In the genomic region with DNA sequence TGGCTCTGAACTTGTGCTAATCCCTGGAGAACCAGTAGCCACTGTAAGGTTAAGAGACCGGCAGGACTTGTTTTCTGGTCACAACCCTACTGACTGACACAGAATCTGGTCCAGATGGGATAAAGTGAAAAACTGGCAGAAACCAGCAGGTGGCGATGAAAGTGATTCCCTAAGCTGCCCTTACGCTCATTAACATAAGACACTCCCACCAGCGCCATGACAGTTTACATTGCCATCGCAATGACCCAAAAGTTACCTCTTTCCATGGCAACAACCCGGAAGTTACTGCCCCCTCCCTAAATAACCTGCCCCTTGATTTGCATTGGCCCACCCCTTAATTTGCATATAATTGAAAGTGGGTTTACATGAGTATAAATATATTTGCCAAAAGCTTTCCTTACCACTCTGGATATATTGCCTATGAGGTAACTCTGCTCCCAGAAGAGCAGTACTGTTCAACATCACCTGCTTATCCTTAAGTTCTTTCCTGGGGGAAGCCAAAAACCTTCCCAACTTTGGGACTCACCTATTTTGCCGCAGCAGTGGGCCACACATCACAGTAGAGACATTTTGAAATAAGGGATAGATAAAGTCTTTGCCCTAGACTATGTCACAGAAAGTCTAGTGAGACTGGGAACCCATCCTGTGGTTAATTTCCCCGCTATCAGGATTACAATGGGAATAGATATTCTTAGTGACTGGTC, we compare ENCODE assay signal across 8 cellular contexts. TPM values are rescaled to one million over a fixed set of nuclear protein-coding genes. Genes with fewer than 3 reads are reported as not detected.
A peak's percentile ranks its signal among the peaks of the same experiment; 100 is the strongest.
DNase-seq lines count a peak whose midpoint lies in the region; ATAC-seq, FAIRE-seq and TF ChIP-seq lines count a peak whose summit lies in the region.

No MANE protein-coding gene starts in this region.

- H3K36me3 Mint-ChIP-seq in activated naive CD4-positive, alpha-beta T cell treated with anti-CD3 and anti-CD28 coated beads for 36 hours (ENCODE audit: low read depth), result no peaks in the 10 kb centered on the region

- intact Hi-C loops in heart right ventricle (cut with DNase I), result loop anchor here in 3 of 10 donors (5.0 to 10.0 kb wide), 2 partner anchors 64 to 67 kb away; no protein-coding TSS in a partner anchor
- intact Hi-C loops in Right ventricle myocardium superior (cut with DNase I), result loop anchor here (10.0 kb wide), 1 partner anchor 67 kb away; no protein-coding TSS in a partner anchor
- intact Hi-C loops in activated naive CD4-positive, alpha-beta T cell treated with anti-CD3 and anti-CD28 coated beads for 36 hours (cut with micrococcal nuclease), result no loop called here
- intact Hi-C loops in lower leg skin (cut with DNase I; ENCODE audit: low total_unique reads), result no loop called here

- 54 to 60% methylated on average over 8 of the region's 8 CpGs for WGBS in heart right ventricle, 2 donors
- 62 to 65% methylated on average over 8 of the region's 8 CpGs for WGBS in lower leg skin, 2 donors

- H3K27ac ChIP-seq in heart right ventricle (no peak overlapping the region), keratinocyte (ENCODE audit: control insufficient read depth, insufficient read depth, low read length) (no peak overlapping the region)

- no peak for FAIRE-seq in keratinocyte (lab: Jason Lieb, UNC)

- H3K4me2 ChIP-seq in keratinocyte (ENCODE audit: control insufficient read depth, extremely low read depth, insufficient read depth, low read depth, low read length), result no peak overlapping the region

- ATAC-seq in heart right ventricle (peak in 2 of 8 donors; percentile 29 to 46), Right ventricle myocardium superior (ENCODE audit: poor library complexity) (no peak), GM18907 (IDR thresholded peaks at IDR 0.05; ENCODE audit: unreplicated experiment) (no peak), GM21447 (IDR thresholded peaks at IDR 0.05; ENCODE audit: unreplicated experiment) (no peak)

- H3K27me3 Mint-ChIP-seq in activated naive CD4-positive, alpha-beta T cell treated with anti-CD3 and anti-CD28 coated beads for 36 hours (ENCODE audit: low read depth), result no peaks in the 10 kb centered on the region

- TF ChIP-seq CTCF in heart right ventricle (IDR thresholded peaks at IDR 0.05) (peak in 8 of 9 donors; percentile 19 to 52 (median 39)), keratinocyte (optimal IDR thresholded peaks at IDR 0.05 in 1 of 3, IDR thresholded peaks at IDR 0.05 in 1 of 3, conservative IDR thresholded peaks at IDR 0.05 in 1 of 3; ENCODE audit: extremely low read depth in 1 of 3, insufficient read depth in 2 of 3, low read length in 3 of 3) (peak in 2 of 3 experiments; percentile 24 to 29), lower leg skin (IDR thresholded peaks at IDR 0.05) (no peak)

- H3K27ac Mint-ChIP-seq in activated naive CD4-positive, alpha-beta T cell treated with anti-CD3 and anti-CD28 coated beads for 36 hours, result no peak overlapping the region

- H3K9me3 ChIP-seq in heart right ventricle (no peaks in the 10 kb centered on the region), keratinocyte (ENCODE audit: control insufficient read depth, low read depth, low read length) (no peaks in the 10 kb centered on the region)

- peaks cover 0 to 10% (median 5%) of the 10 kb centered on the region in 9 donors for H3K4me1 ChIP-seq in heart right ventricle
- H3K4me1 ChIP-seq in keratinocyte (ENCODE audit: control insufficient read depth, extremely low read depth, insufficient read depth, low read length), result no peaks in the 10 kb centered on the region

- no peaks in the 10 kb centered on the region for H3K27me3 ChIP-seq in heart right ventricle
- H3K27me3 ChIP-seq in keratinocyte (ENCODE audit: control insufficient read depth, extremely low read depth, insufficient read depth, low read length), result no peaks in the 10 kb centered on the region

- H2AFZ ChIP-seq in keratinocyte (ENCODE audit: control insufficient read depth, low read length), result no peak overlapping the region

- H3K36me3 ChIP-seq in heart right ventricle (no peaks in the 10 kb centered on the region), keratinocyte (ENCODE audit: control insufficient read depth in 2 of 2, extremely low read depth in 1 of 2, insufficient read depth in 2 of 2, low read length in 2 of 2) (no peaks in the 10 kb centered on the region)

- no peak for TF ChIP-seq POLR2A in lower leg skin (IDR thresholded peaks at IDR 0.05)

- no peaks in the 10 kb centered on the region for H3K9me3 Mint-ChIP-seq in activated naive CD4-positive, alpha-beta T cell treated with anti-CD3 and anti-CD28 coated beads for 36 hours

- no peak overlapping the region for H3K4me3 ChIP-seq in heart right ventricle
- no peak overlapping the region for H3K4me3 ChIP-seq in keratinocyte (ENCODE audit: control insufficient read depth in 2 of 3, extremely low read depth in 1 of 3, insufficient read depth in 2 of 3, low read depth in 1 of 3, low read length in 3 of 3)
- H3K4me3 ChIP-seq in lower leg skin (ENCODE audit: low read depth, poor library complexity, severe bottlenecking), result no peak overlapping the region

- no peak overlapping the region for H3K9ac ChIP-seq in keratinocyte (ENCODE audit: control insufficient read depth, extremely low read depth, insufficient read depth, low read length)

- no peaks in the 10 kb centered on the region for H4K20me1 ChIP-seq in keratinocyte (ENCODE audit: control insufficient read depth, extremely low read depth, insufficient read depth, low read length)

- dilution Hi-C loops in keratinocyte (cut with MboI; ENCODE audit: extremely low pct_ligation_motif_present, low sequenced_read_pairs), result no loop called here

- H3K4me3 Mint-ChIP-seq in activated naive CD4-positive, alpha-beta T cell treated with anti-CD3 and anti-CD28 coated beads for 36 hours, result no peak overlapping the region

- H3K9me1 ChIP-seq in keratinocyte (ENCODE audit: control insufficient read depth, extremely low read depth, insufficient read depth, low read length), result no peaks in the 10 kb centered on the region

- H3K4me1 Mint-ChIP-seq in activated naive CD4-positive, alpha-beta T cell treated with anti-CD3 and anti-CD28 coated beads for 36 hours (ENCODE audit: low read depth), result no peaks in the 10 kb centered on the region

- CTCF ChIA-PET in activated naive CD4-positive, alpha-beta T cell treated with anti-CD3 and anti-CD28 coated beads for 36 hours (lab: Charles Lee), result no interaction called here

- DNase-seq in heart right ventricle (no peak), Right ventricle myocardium superior (no peak), NAMALWA (ENCODE audit: low spot score) (peak; percentile 99), keratinocyte (ENCODE audit: low read depth, low spot score) (no peak), lower leg skin (ENCODE audit: low spot score in 2 of 2) (no peak)
- peak; percentile 29 for DNase-seq in activated naive CD4-positive, alpha-beta T cell treated with anti-CD3 and anti-CD28 coated beads for 36 hours

- H3K79me2 ChIP-seq in keratinocyte (ENCODE audit: control insufficient read depth, insufficient read depth, low read length), result no peaks in the 10 kb centered on the region

RNA-seq across cellular contexts. Expression of a gene that starts 35.8 kb away (rescaled TPM):
- 10 to 100 TPM in 2 of 10 donors, 1 to 10 TPM in 8; 4.0 to 16.9 (median 7.3) TPM for total RNA-seq in heart right ventricle
- polyA plus RNA-seq in heart right ventricle, result 1 to 10 TPM in 1 of 2 donors, under 1 TPM in 1; 0.39 to 1.6 TPM
- total RNA-seq in Right ventricle myocardium superior, result 7.6 TPM
- total RNA-seq in activated naive CD4-positive, alpha-beta T cell treated with anti-CD3 and anti-CD28 coated beads for 36 hours, result 1 to 10 TPM; 1.5 to 2.1 TPM
- polyA plus RNA-seq in keratinocyte, result not detected in 3 replicates
- not detected for polyA plus RNA-seq in keratinocyte (2011; ENCODE audit: low read depth)
- polyA plus RNA-seq in keratinocyte (2011; cell fraction: cytosol; rRNA removed), result not detected in 2 replicates
- polyA plus RNA-seq in keratinocyte (2011; cell fraction: nucleus; rRNA removed), result not detected in 2 replicates
- polyA plus RNA-seq in keratinocyte (2012; ENCODE audit: low replicate concordance), result not detected in 2 replicates
- polyA minus RNA-seq in keratinocyte, result not detected in 3 replicates
- polyA minus RNA-seq in keratinocyte (2011; cell fraction: cytosol; rRNA and poly(A)+ RNA removed), result not detected
- polyA minus RNA-seq in keratinocyte (2011; cell fraction: nucleus; rRNA and poly(A)+ RNA removed), result 0.16 TPM in 1 of 2 replicates, not detected in the other
- 1 to 10 TPM; 2.1 to 7.3 (median 3.5) TPM for total RNA-seq in lower leg skin

Comparison
In these comparisons a context has a peak if more than half of its experiments do, and no peak if none do; other contexts are left out.
1. DNase-seq: peak in NAMALWA (single experiment) and activated naive CD4-positive, alpha-beta T cell treated with anti-CD3 and anti-CD28 coated beads for 36 hours (single experiment); none in heart right ventricle (0 of 2), Right ventricle myocardium superior (single experiment), keratinocyte (single experiment) and lower leg skin (0 of 2).
2. CTCF ChIP-seq: peak in heart right ventricle (8 of 9) and keratinocyte (2 of 3); none in lower leg skin (0 of 3).